In the genomic region with DNA sequence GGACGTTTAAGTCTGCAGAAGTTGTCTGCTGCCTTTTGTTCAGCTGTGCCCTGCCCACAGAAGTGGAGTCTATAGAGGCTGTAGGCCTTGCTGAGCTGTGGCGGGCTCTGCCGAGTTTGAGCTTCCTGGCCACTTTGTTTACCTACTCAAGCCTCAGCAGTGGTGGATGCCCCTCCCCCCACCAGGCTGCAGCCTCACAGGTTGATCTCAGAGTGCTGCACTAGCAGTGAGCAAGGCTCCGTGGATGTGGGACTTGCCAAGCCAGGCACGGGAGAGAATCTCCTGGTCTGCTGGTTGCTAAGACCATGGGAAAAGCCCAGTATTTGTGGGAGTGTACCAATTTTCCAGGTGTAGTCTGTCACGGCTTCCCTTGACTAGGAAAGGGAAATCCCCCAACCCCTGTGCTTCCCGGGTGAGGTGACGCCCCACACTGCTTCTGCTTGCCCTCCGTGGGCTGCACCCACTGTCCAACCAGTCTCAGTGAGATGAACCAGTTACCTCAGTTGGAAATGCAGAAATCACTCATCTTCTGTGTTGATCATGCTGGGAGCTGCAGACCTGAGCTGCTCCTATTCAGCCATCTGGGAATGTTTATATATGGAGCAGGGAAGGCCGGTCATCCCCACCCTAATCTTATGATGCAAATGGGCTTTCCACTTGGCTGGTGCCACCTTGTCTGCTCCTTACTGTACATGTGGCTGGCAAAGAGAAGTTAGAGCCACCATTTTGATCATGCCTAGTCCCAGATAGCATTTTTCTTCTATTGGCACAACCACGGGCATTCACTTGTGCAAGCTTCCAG, we compare ENCODE assay signal across 1 cellular context.
A peak's percentile ranks its signal among the peaks of the same experiment; 100 is the strongest.
TF ChIP-seq lines count a peak whose summit lies in the region.

No MANE protein-coding gene starts in this region.

TF ChIP-seq in HepG2, 621 proteins besides CTCF, POLR2A, EP300 and RAD21 (continued from another document and continues in another):
- TF ChIP-seq ZNF569 (CRISPR knock-in tag; IDR thresholded peaks at IDR 0.05; ENCODE audit: borderline replicate concordance) (no peak), ZNF263 (CRISPR knock-in tag; IDR thresholded peaks at IDR 0.05) (0 out of 2 replicates have a peak, but pooled peaks have one; percentile 31), MBD4 (IDR thresholded peaks at IDR 0.05; ENCODE audit: borderline replicate concordance, low read length) (no peak), GABPB1 (CRISPR knock-in tag; IDR thresholded peaks at IDR 0.05) (0 out of 2 replicates have a peak, but pooled peaks have one; percentile 42), ATF7-NPFF (CRISPR knock-in tag; IDR thresholded peaks at IDR 0.05; ENCODE audit: low read depth) (no peak), ZBTB21 (CRISPR knock-in tag; IDR thresholded peaks at IDR 0.05) (no peak), MYC (CRISPR knock-in tag; IDR thresholded peaks at IDR 0.05; ENCODE audit: borderline replicate concordance) (no peak), ZNF224 (CRISPR knock-in tag; IDR thresholded peaks at IDR 0.05) (no peak), ERF (CRISPR knock-in tag; IDR thresholded peaks at IDR 0.05) (peak; percentile 73; the same call in 1 of the 2 replicates), SRY (CRISPR knock-in tag; IDR thresholded peaks at IDR 0.05) (no peak), ZMYM3 (CRISPR knock-in tag; IDR thresholded peaks at IDR 0.05) (0 out of 2 replicates have a peak, but pooled peaks have one; percentile 23), PRPF4 (IDR thresholded peaks at IDR 0.05; ENCODE audit: low read depth, low read length, poor library complexity, severe bottlenecking) (no peak), KDM5A (IDR thresholded peaks at IDR 0.05; ENCODE audit: borderline replicate concordance, low read length) (no peak), NFIB (CRISPR knock-in tag; IDR thresholded peaks at IDR 0.05; ENCODE audit: borderline replicate concordance) (no peak), ZNF331 (CRISPR knock-in tag; IDR thresholded peaks at IDR 0.05) (peak; percentile 56; the same call in 1 of the 2 replicates), FOXP1 (IDR thresholded peaks at IDR 0.05) (no peak), FOXP1 (CRISPR knock-in tag; IDR thresholded peaks at IDR 0.05) (peak; percentile 56; the same call in 1 of the 2 replicates), HMG20A (CRISPR knock-in tag; IDR thresholded peaks at IDR 0.05; ENCODE audit: borderline replicate concordance) (peak; percentile 27; the same call in 1 of the 2 replicates), ZNF660 (CRISPR knock-in tag; IDR thresholded peaks at IDR 0.05; ENCODE audit: borderline replicate concordance, low read depth) (no peak), KDM2A (CRISPR knock-in tag; IDR thresholded peaks at IDR 0.05; ENCODE audit: borderline replicate concordance, low read depth) (peak; percentile 56; the same call in 1 of the 2 replicates), ZNF644 (CRISPR knock-in tag; IDR thresholded peaks at IDR 0.05; ENCODE audit: low read depth) (0 out of 2 replicates have a peak, but pooled peaks have one; percentile 29)
- TF ChIP-seq, protein P1, sequence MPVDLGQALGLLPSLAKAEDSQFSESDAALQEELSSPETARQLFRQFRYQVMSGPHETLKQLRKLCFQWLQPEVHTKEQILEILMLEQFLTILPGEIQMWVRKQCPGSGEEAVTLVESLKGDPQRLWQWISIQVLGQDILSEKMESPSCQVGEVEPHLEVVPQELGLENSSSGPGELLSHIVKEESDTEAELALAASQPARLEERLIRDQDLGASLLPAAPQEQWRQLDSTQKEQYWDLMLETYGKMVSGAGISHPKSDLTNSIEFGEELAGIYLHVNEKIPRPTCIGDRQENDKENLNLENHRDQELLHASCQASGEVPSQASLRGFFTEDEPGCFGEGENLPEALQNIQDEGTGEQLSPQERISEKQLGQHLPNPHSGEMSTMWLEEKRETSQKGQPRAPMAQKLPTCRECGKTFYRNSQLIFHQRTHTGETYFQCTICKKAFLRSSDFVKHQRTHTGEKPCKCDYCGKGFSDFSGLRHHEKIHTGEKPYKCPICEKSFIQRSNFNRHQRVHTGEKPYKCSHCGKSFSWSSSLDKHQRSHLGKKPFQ (CRISPR knock-in tag; IDR thresholded peaks at IDR 0.05; ENCODE audit: insufficient replicate concordance) = no peak
- TF ChIP-seq, protein P2, sequence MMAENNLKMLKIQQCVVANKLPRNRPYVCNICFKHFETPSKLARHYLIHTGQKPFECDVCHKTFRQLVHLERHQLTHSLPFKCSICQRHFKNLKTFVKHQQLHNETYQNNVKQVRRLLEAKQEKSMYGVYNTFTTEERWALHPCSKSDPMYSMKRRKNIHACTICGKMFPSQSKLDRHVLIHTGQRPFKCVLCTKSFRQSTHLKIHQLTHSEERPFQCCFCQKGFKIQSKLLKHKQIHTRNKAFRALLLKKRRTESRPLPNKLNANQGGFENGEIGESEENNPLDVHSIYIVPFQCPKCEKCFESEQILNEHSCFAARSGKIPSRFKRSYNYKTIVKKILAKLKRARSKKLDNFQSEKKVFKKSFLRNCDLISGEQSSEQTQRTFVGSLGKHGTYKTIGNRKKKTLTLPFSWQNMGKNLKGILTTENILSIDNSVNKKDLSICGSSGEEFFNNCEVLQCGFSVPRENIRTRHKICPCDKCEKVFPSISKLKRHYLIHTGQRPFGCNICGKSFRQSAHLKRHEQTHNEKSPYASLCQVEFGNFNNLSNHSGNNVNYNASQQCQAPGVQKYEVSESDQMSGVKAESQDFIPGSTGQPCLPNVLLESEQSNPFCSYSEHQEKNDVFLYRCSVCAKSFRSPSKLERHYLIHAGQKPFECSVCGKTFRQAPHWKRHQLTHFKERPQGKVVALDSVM (CRISPR knock-in tag; IDR thresholded peaks at IDR 0.05) = peak; percentile 58; the same call in 1 of the 2 replicates
- TF ChIP-seq, protein P3, sequence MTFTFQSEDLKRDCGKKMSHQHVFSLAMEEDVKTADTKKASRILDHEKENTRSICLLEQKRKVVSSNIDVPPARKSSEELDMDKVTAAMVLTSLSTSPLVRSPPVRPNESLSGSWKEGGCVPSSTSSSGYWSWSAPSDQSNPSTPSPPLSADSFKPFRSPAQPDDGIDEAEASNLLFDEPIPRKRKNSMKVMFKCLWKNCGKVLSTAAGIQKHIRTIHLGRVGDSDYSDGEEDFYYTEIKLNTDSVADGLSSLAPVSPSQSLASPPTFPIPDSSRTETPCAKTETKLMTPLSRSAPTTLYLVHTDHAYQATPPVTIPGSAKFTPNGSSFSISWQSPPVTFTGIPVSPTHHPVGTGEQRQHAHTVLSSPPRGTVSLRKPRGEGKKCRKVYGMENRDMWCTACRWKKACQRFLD (CRISPR knock-in tag; IDR thresholded peaks at IDR 0.05; ENCODE audit: borderline replicate concordance) = no peak
- TF ChIP-seq, protein P4, sequence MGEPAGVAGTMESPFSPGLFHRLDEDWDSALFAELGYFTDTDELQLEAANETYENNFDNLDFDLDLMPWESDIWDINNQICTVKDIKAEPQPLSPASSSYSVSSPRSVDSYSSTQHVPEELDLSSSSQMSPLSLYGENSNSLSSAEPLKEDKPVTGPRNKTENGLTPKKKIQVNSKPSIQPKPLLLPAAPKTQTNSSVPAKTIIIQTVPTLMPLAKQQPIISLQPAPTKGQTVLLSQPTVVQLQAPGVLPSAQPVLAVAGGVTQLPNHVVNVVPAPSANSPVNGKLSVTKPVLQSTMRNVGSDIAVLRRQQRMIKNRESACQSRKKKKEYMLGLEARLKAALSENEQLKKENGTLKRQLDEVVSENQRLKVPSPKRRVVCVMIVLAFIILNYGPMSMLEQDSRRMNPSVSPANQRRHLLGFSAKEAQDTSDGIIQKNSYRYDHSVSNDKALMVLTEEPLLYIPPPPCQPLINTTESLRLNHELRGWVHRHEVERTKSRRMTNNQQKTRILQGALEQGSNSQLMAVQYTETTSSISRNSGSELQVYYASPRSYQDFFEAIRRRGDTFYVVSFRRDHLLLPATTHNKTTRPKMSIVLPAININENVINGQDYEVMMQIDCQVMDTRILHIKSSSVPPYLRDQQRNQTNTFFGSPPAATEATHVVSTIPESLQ (CRISPR knock-in tag; conservative IDR thresholded peaks at IDR 0.05) = no peak
- TF ChIP-seq, protein P5, sequence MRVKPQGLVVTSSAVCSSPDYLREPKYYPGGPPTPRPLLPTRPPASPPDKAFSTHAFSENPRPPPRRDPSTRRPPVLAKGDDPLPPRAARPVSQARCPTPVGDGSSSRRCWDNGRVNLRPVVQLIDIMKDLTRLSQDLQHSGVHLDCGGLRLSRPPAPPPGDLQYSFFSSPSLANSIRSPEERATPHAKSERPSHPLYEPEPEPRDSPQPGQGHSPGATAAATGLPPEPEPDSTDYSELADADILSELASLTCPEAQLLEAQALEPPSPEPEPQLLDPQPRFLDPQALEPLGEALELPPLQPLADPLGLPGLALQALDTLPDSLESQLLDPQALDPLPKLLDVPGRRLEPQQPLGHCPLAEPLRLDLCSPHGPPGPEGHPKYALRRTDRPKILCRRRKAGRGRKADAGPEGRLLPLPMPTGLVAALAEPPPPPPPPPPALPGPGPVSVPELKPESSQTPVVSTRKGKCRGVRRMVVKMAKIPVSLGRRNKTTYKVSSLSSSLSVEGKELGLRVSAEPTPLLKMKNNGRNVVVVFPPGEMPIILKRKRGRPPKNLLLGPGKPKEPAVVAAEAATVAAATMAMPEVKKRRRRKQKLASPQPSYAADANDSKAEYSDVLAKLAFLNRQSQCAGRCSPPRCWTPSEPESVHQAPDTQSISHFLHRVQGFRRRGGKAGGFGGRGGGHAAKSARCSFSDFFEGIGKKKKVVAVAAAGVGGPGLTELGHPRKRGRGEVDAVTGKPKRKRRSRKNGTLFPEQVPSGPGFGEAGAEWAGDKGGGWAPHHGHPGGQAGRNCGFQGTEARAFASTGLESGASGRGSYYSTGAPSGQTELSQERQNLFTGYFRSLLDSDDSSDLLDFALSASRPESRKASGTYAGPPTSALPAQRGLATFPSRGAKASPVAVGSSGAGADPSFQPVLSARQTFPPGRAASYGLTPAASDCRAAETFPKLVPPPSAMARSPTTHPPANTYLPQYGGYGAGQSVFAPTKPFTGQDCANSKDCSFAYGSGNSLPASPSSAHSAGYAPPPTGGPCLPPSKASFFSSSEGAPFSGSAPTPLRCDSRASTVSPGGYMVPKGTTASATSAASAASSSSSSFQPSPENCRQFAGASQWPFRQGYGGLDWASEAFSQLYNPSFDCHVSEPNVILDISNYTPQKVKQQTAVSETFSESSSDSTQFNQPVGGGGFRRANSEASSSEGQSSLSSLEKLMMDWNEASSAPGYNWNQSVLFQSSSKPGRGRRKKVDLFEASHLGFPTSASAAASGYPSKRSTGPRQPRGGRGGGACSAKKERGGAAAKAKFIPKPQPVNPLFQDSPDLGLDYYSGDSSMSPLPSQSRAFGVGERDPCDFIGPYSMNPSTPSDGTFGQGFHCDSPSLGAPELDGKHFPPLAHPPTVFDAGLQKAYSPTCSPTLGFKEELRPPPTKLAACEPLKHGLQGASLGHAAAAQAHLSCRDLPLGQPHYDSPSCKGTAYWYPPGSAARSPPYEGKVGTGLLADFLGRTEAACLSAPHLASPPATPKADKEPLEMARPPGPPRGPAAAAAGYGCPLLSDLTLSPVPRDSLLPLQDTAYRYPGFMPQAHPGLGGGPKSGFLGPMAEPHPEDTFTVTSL (CRISPR knock-in tag; IDR thresholded peaks at IDR 0.05; ENCODE audit: borderline replicate concordance) = 0 out of 2 replicates have a peak, but pooled peaks have one; percentile 25
- TF ChIP-seq, protein P6, sequence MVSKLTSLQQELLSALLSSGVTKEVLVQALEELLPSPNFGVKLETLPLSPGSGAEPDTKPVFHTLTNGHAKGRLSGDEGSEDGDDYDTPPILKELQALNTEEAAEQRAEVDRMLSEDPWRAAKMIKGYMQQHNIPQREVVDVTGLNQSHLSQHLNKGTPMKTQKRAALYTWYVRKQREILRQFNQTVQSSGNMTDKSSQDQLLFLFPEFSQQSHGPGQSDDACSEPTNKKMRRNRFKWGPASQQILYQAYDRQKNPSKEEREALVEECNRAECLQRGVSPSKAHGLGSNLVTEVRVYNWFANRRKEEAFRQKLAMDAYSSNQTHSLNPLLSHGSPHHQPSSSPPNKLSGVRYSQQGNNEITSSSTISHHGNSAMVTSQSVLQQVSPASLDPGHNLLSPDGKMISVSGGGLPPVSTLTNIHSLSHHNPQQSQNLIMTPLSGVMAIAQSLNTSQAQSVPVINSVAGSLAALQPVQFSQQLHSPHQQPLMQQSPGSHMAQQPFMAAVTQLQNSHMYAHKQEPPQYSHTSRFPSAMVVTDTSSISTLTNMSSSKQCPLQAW (CRISPR knock-in tag; IDR thresholded peaks at IDR 0.05) = peak; percentile 68; the same call in 1 of the 2 replicates
- TF ChIP-seq, protein P7, sequence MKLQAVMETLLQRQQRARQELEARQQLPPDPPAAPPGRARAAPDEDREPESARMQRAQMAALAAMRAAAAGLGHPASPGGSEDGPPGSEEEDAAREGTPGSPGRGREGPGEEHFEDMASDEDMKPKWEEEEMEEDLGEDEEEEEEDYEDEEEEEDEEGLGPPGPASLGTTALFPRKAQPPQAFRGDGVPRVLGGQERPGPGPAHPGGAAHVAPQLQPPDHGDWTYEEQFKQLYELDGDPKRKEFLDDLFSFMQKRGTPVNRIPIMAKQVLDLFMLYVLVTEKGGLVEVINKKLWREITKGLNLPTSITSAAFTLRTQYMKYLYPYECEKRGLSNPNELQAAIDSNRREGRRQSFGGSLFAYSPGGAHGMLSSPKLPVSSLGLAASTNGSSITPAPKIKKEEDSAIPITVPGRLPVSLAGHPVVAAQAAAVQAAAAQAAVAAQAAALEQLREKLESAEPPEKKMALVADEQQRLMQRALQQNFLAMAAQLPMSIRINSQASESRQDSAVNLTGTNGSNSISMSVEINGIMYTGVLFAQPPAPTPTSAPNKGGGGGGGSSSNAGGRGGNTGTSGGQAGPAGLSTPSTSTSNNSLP (IDR thresholded peaks at IDR 0.05; ENCODE audit: low read depth, low read length) = no peak
- TF ChIP-seq, protein P8, sequence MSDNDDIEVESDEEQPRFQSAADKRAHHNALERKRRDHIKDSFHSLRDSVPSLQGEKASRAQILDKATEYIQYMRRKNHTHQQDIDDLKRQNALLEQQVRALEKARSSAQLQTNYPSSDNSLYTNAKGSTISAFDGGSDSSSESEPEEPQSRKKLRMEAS (IDR thresholded peaks at IDR 0.05) = 0 out of 2 replicates have a peak, but pooled peaks have one; percentile 17
- TF ChIP-seq, protein P9, sequence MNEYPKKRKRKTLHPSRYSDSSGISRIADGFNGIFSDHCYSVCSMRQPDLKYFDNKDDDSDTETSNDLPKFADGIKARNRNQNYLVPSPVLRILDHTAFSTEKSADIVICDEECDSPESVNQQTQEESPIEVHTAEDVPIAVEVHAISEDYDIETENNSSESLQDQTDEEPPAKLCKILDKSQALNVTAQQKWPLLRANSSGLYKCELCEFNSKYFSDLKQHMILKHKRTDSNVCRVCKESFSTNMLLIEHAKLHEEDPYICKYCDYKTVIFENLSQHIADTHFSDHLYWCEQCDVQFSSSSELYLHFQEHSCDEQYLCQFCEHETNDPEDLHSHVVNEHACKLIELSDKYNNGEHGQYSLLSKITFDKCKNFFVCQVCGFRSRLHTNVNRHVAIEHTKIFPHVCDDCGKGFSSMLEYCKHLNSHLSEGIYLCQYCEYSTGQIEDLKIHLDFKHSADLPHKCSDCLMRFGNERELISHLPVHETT (CRISPR knock-in tag; conservative IDR thresholded peaks at IDR 0.05) = no peak
